Comparison of ENCODE assay signal across 17 cellular contexts in genomic region chr6:68040780-68041179, GRCh38.
A peak's percentile ranks its signal among the peaks of the same experiment; 100 is the strongest.
DNase-seq lines count a peak whose midpoint lies in the region; ATAC-seq and TF ChIP-seq lines count a peak whose summit lies in the region.
"Had no signal": no experiment of that assay in that cellular context is flagged by ENCODE, and none has a peak within 500 bp of the region (broad histone marks: within the 10 kb centered on the region; RNA-seq: fewer than 3 reads in every experiment).

No MANE protein-coding gene starts in this region.

- H3K14ac ChIP-seq in IMR-90 (replicated peaks; ENCODE audit: low read depth, low read length): no peak overlapping the region

- no peak overlapping the region for H4K5ac ChIP-seq in IMR-90 (ENCODE audit: low read depth, low read length)

- H3K23ac ChIP-seq in IMR-90 (ENCODE audit: low read depth, low read length): no peak overlapping the region

- H2BK15ac ChIP-seq in IMR-90 (ENCODE audit: low read depth, low read length): peak overlapping the region; percentile 80; the same call in 1 of the 3 replicates

- peaks cover 4% of the 10 kb centered on the region for H3K9me3 ChIP-seq in IMR-90 (ENCODE audit: control insufficient read depth, insufficient read depth, low read length)
- H3K9me3 ChIP-seq in gastrocnemius medialis: no peaks in the 10 kb centered on the region
- H3K9me3 ChIP-seq: prostate gland had no signal

- H2AK9ac ChIP-seq in IMR-90 (replicated peaks; ENCODE audit: low read depth, low read length, poor library complexity): no peak overlapping the region

- dilution Hi-C loops in IMR-90 (cut with HindIII; ENCODE audit: low sequenced_read_pairs, unreplicated experiment): no loop called here

- H3K79me1 ChIP-seq in IMR-90 (ENCODE audit: low read depth in 1 of 2, low read length in 2 of 2): no peaks in the 10 kb centered on the region

- H3K4me3 ChIP-seq in IMR-90 (ENCODE audit: insufficient read depth, low read depth, low read length) (no peak overlapping the region), gastrocnemius medialis (no peak overlapping the region)
- H3K4me3 ChIP-seq: prostate gland had no signal

- H3K4me2 ChIP-seq in IMR-90 (ENCODE audit: low read depth, low read length): no peak overlapping the region

- H3K4ac ChIP-seq in IMR-90 (ENCODE audit: low read depth, low read length): no peak overlapping the region

- H2AFZ ChIP-seq in IMR-90 (replicated peaks; ENCODE audit: low read length, poor library complexity): no peak overlapping the region

- ATAC-seq in IMR-90 (ENCODE audit: low read depth) (no peak), GM18861 (IDR thresholded peaks at IDR 0.05; ENCODE audit: unreplicated experiment) (no peak), gastrocnemius medialis (no peak)
- no peak for ATAC-seq in naive thymus-derived CD8-positive, alpha-beta T cell
- ATAC-seq: activated CD4-positive, alpha-beta T cell treated with anti-CD3 and anti-CD28 coated beads for 36 hours; HepG2; T-helper 17 cell had no signal

- BruUV-seq in Calu3 (replicated peaks; lab: Mats Ljungman, UMichigan): no TSS peak
- no TSS peak for BruUV-seq in IMR-90 (replicated peaks; lab: Mats Ljungman, UMichigan)

- CTCF ChIA-PET in Calu3 (lab: Charles Lee): no interaction called here
- CTCF ChIA-PET in IMR-90 (lab: Yijun Ruan, JAX): no interaction called here

- H2BK20ac ChIP-seq in IMR-90 (ENCODE audit: low read depth, low read length): no peak overlapping the region

- H3K9me1 ChIP-seq in IMR-90 (ENCODE audit: insufficient read depth, low read length): no peaks in the 10 kb centered on the region

- H3K4me3 Mint-ChIP-seq in Calu3 (ENCODE audit: low read depth, unreplicated experiment): peak overlapping the region; percentile 4
- H3K4me3 Mint-ChIP-seq in chondrocyte (ENCODE audit: unreplicated experiment): peak overlapping the region; percentile 7
- H3K4me3 Mint-ChIP-seq in naive thymus-derived CD8-positive, alpha-beta T cell: peak overlapping the region; percentile 0 to 74 (median 53)
- H3K4me3 Mint-ChIP-seq: activated CD4-positive, alpha-beta T cell treated with anti-CD3 and anti-CD28 coated beads for 36 hours; activated T-cell treated with anti-CD3 and anti-CD28 coated beads, Interleukin-2, amount 50 U/mL, for 24 hours had no signal

- no peak for DNase-seq in Calu3
- DNase-seq in IMR-90: no peak
- DNase-seq in chondrocyte (ENCODE audit: low spot score): no peak
- DNase-seq in naive thymus-derived CD8-positive, alpha-beta T cell: no peak
- DNase-seq in stimulated activated CD4-positive, alpha-beta T cell treated with anti-CD3 and anti-CD28 coated beads, Interleukin-1b, Interleukin-23, amount 100 ng/mL, for 48 hours: no peak
- DNase-seq in mucosa of gallbladder (ENCODE audit: low spot score): no peak
- DNase-seq in gastrocnemius medialis: no peak
- DNase-seq: activated CD4-positive, alpha-beta T cell treated with anti-CD3 and anti-CD28 coated beads for 36 hours; activated T-cell treated with anti-CD3 and anti-CD28 coated beads, Interleukin-2, amount 50 U/mL, for 24 hours; dermis blood vessel endothelial cell; midbrain; NCI-H345; T-helper 17 cell had no signal

- H2AK5ac ChIP-seq in IMR-90 (ENCODE audit: low read depth, low read length): no peak overlapping the region

- no peak overlapping the region for H3K18ac ChIP-seq in IMR-90 (ENCODE audit: low read depth, low read length)

- H3K4me1 Mint-ChIP-seq in Calu3 (ENCODE audit: low read depth, unreplicated experiment): no peaks in the 10 kb centered on the region
- peaks cover 9% of the 10 kb centered on the region for H3K4me1 Mint-ChIP-seq in chondrocyte (ENCODE audit: low read depth)
- no peaks in the 10 kb centered on the region for H3K4me1 Mint-ChIP-seq in naive thymus-derived CD8-positive, alpha-beta T cell
- H3K4me1 Mint-ChIP-seq: activated CD4-positive, alpha-beta T cell treated with anti-CD3 and anti-CD28 coated beads for 36 hours; T-helper 17 cell had no signal

- H4K91ac ChIP-seq in IMR-90 (ENCODE audit: insufficient read depth, low read depth, low read length): no peak overlapping the region

- POLR2A ChIA-PET in IMR-90 (lab: Charles Lee; ENCODE audit: unreplicated experiment): no interaction called here
- POLR2A ChIA-PET in naive thymus-derived CD8-positive, alpha-beta T cell (lab: Charles Lee): no interaction called here

- no peak overlapping the region for H3K56ac ChIP-seq in IMR-90 (ENCODE audit: extremely low read depth, insufficient read depth, low read length)

- peaks cover 6% of the 10 kb centered on the region for H3K9me3 Mint-ChIP-seq in Calu3 (ENCODE audit: low read depth, unreplicated experiment)
- no peaks in the 10 kb centered on the region for H3K9me3 Mint-ChIP-seq in chondrocyte (ENCODE audit: low read depth)
- peaks cover 0 to 9% (median 1%) of the 10 kb centered on the region in 9 donors for H3K9me3 Mint-ChIP-seq in naive thymus-derived CD8-positive, alpha-beta T cell

- H3K4me1 ChIP-seq in IMR-90 (ENCODE audit: control insufficient read depth, insufficient read depth, low read length) (no peaks in the 10 kb centered on the region), gastrocnemius medialis (no peaks in the 10 kb centered on the region)
- H3K4me1 ChIP-seq: prostate gland had no signal

- in situ Hi-C loops in IMR-90 (cut with MboI; ENCODE audit: low sequenced_read_pairs) (no loop called here), gastrocnemius medialis (cut with MboI; ENCODE audit: low sequenced_read_pairs in 4 of 4) (no loop called here)

- no CpG with 5 or more reads among the region's 3 CpGs for WGBS in IMR-90 (ENCODE audit: extremely low coverage in 2 of 2, insufficient read length in 1 of 2), 2 experiments

- no peak overlapping the region for H4K8ac ChIP-seq in IMR-90 (ENCODE audit: low read depth in 2 of 2, low read length in 2 of 2)

- no peaks in the 10 kb centered on the region for H4K20me1 ChIP-seq in IMR-90 (ENCODE audit: insufficient read depth, low read length)

- no peak overlapping the region for H3K27ac Mint-ChIP-seq in Calu3 (ENCODE audit: unreplicated experiment)
- no peak overlapping the region for H3K27ac Mint-ChIP-seq in chondrocyte (ENCODE audit: unreplicated experiment)
- peak overlapping the region in 1 of 10 donors; percentile 8 for H3K27ac Mint-ChIP-seq in naive thymus-derived CD8-positive, alpha-beta T cell
- H3K27ac Mint-ChIP-seq: activated CD4-positive, alpha-beta T cell treated with anti-CD3 and anti-CD28 coated beads for 36 hours; activated T-cell treated with anti-CD3 and anti-CD28 coated beads, Interleukin-2, amount 50 U/mL, for 24 hours; T-helper 17 cell had no signal

- TF ChIP-seq POLR2A in IMR-90 (IDR thresholded peaks at IDR 0.05; ENCODE audit: low read depth, low read length) (no peak), gastrocnemius medialis (IDR thresholded peaks at IDR 0.05) (no peak)

- H3K36me3 ChIP-seq in IMR-90 (ENCODE audit: control insufficient read depth, insufficient read depth, low read length) (no peaks in the 10 kb centered on the region), gastrocnemius medialis (no peaks in the 10 kb centered on the region)
- H3K36me3 ChIP-seq: prostate gland had no signal

- H3K27me3 Mint-ChIP-seq in Calu3 (ENCODE audit: unreplicated experiment) (no peaks in the 10 kb centered on the region), chondrocyte (ENCODE audit: low read depth) (peaks cover 12% of the 10 kb centered on the region)
- no peaks in the 10 kb centered on the region for H3K27me3 Mint-ChIP-seq in naive thymus-derived CD8-positive, alpha-beta T cell
- H3K27me3 Mint-ChIP-seq: activated CD4-positive, alpha-beta T cell treated with anti-CD3 and anti-CD28 coated beads for 36 hours; activated T-cell treated with anti-CD3 and anti-CD28 coated beads, Interleukin-2, amount 50 U/mL, for 24 hours; T-helper 17 cell had no signal

- no peak overlapping the region for H2BK5ac ChIP-seq in IMR-90 (ENCODE audit: low read depth, low read length, poor library complexity, severe bottlenecking)

- H3K36me3 Mint-ChIP-seq in Calu3 (ENCODE audit: insufficient read depth, unreplicated experiment) (no peaks in the 10 kb centered on the region), chondrocyte (ENCODE audit: low read depth) (no peaks in the 10 kb centered on the region)
- H3K36me3 Mint-ChIP-seq in naive thymus-derived CD8-positive, alpha-beta T cell: no peaks in the 10 kb centered on the region

- H2BK120ac ChIP-seq in IMR-90 (ENCODE audit: low read depth, low read length): no peak overlapping the region

- no peak overlapping the region for H3K27ac ChIP-seq in IMR-90 (ENCODE audit: insufficient read depth, low read length)
- no peak overlapping the region for H3K27ac ChIP-seq in gastrocnemius medialis
- H3K27ac ChIP-seq: C4-2B, prostate gland had no signal

- no peak overlapping the region for H3K9ac ChIP-seq in IMR-90 (ENCODE audit: low read depth, low read length)

- TF ChIP-seq RAD21 in IMR-90 (IDR thresholded peaks at IDR 0.05; ENCODE audit: low read length): no peak

- H3K27me3 ChIP-seq in IMR-90 (ENCODE audit: control insufficient read depth, insufficient read depth, low read length): no peaks in the 10 kb centered on the region
- H3K27me3 ChIP-seq in gastrocnemius medialis: no peaks in the 10 kb centered on the region

- no peak for TF ChIP-seq CTCF in Calu3 (IDR thresholded peaks at IDR 0.05; ENCODE audit: unreplicated experiment)
- no peak for TF ChIP-seq CTCF in IMR-90 (conservative IDR thresholded peaks at IDR 0.05; ENCODE audit: low read depth, low read length)
- TF ChIP-seq CTCF in chondrocyte (IDR thresholded peaks at IDR 0.05): no peak
- TF ChIP-seq CTCF in gastrocnemius medialis (IDR thresholded peaks at IDR 0.05 in 4 of 5, conservative IDR thresholded peaks at IDR 0.05 in 1 of 5): no peak

- intact Hi-C loops in Calu3 (cut with micrococcal nuclease; ENCODE audit: unreplicated experiment): no loop called here
- intact Hi-C loops in IMR-90 (cut with micrococcal nuclease): no loop called here
- intact Hi-C loops in gastrocnemius medialis (cut with DNase I; ENCODE audit: low total_unique reads): no loop called here

TF ChIP-seq in IMR-90, 13 proteins besides CTCF, POLR2A, EP300 and RAD21:
- TF ChIP-seq MAFK (IDR thresholded peaks at IDR 0.05; ENCODE audit: low read depth, low read length): no peak
- TF ChIP-seq CEBPB (IDR thresholded peaks at IDR 0.05; ENCODE audit: low read depth, low read length): no peak
- TF ChIP-seq MXI1 (IDR thresholded peaks at IDR 0.05; ENCODE audit: borderline replicate concordance, low read depth, low read length): no peak
- no peak for TF ChIP-seq CHD1 (IDR thresholded peaks at IDR 0.05; ENCODE audit: low read depth, low read length)
